ENCODE assay signal across 20 cellular contexts in the genomic region with DNA sequence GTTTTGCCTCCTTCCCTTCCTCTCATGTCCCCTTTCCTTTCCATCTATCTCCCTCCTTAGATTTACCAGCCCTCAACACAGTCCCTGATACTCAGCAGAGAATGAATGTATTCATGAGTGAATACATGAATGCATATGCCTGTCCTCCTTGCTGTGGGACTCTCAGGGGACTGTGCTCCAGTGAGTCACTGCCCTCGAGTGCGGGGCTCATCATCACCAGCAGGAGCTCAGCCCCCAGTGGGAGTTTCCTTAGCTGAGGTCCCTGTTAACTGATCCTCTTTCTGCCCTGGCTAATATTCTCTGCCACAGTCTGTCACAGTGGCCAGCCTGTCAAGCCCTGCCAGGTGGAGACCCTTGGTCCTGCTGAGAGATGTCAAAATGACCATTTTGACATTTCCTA.
"Had no signal": no experiment of that assay in that cellular context is flagged by ENCODE, and none has a peak within 500 bp of the region (broad histone marks: within the 10 kb centered on the region; RNA-seq: fewer than 3 reads in every experiment).

No MANE protein-coding gene starts in this region.

- H3K4me3 ChIP-seq: ascending aorta, colonic mucosa, dorsolateral prefrontal cortex, esophagus muscularis mucosa, lower lobe of right lung, neural progenitor cell, spleen, thoracic aorta, upper lobe of left lung had no signal

- H3K36me3 ChIP-seq: ascending aorta, colonic mucosa, esophagus muscularis mucosa, lower lobe of right lung, neural progenitor cell, spleen, thoracic aorta, upper lobe of left lung, WERI-Rb-1 had no signal

- DNase-seq: activated CD4-positive, alpha-beta T cell treated with anti-CD3 and anti-CD28 coated beads for 1 hour; activated gamma-delta T cell treated with Interleukin-2 at 50 U/mL for 16 hours; activated T-cell treated with anti-CD3 and anti-CD28 coated beads, Interleukin-2, amount 50 U/mL, for 1 hour; colonic mucosa; dorsolateral prefrontal cortex; immature natural killer cell; lower lobe of right lung; naive thymus-derived CD8-positive, alpha-beta T cell; spleen; stimulated activated CD4-positive, alpha-beta T cell treated with anti-CD3 and anti-CD28 coated beads, Interleukin-4, amount 100 ng/mL, for 1 hour; stimulated activated naive CD4-positive, alpha-beta T cell; upper lobe of left lung; WERI-Rb-1 had no signal

- ATAC-seq: activated naive CD4-positive, alpha-beta T cell treated with anti-CD3 and anti-CD28 coated beads, Interleukin-2, amount 50 U/mL, for 72 hours; left lobe of liver; lower lobe of right lung; naive thymus-derived CD8-positive, alpha-beta T cell had no signal

- H3K9me3 Mint-ChIP-seq: neural progenitor cell had no signal

- H3K9me3 ChIP-seq: ascending aorta, colonic mucosa, esophagus muscularis mucosa, lower lobe of right lung, spleen, thoracic aorta, upper lobe of left lung had no signal

- H3K4me1 ChIP-seq: ascending aorta, colonic mucosa, lower lobe of right lung, neural progenitor cell, spleen had no signal

- H3K4me3 Mint-ChIP-seq: immature natural killer cell; naive thymus-derived CD8-positive, alpha-beta T cell; neural progenitor cell had no signal

- H3K36me3 Mint-ChIP-seq: activated naive CD4-positive, alpha-beta T cell treated with anti-CD3 and anti-CD28 coated beads, Interleukin-2, amount 50 U/mL, for 72 hours; immature natural killer cell; naive thymus-derived CD8-positive, alpha-beta T cell; neural progenitor cell had no signal

- H3K4me1 Mint-ChIP-seq: immature natural killer cell; naive thymus-derived CD8-positive, alpha-beta T cell; neural progenitor cell had no signal

- H3K27ac Mint-ChIP-seq: activated naive CD4-positive, alpha-beta T cell treated with anti-CD3 and anti-CD28 coated beads, Interleukin-2, amount 50 U/mL, for 72 hours; immature natural killer cell; naive thymus-derived CD8-positive, alpha-beta T cell; neural progenitor cell; progenitor cell of endocrine pancreas had no signal

- H3K27ac ChIP-seq: ascending aorta, colonic mucosa, esophagus muscularis mucosa, lower lobe of right lung, neural progenitor cell, spleen, thoracic aorta, upper lobe of left lung, WERI-Rb-1 had no signal

- H3K27me3 ChIP-seq: ascending aorta, colonic mucosa, dorsolateral prefrontal cortex, esophagus muscularis mucosa, neural progenitor cell, upper lobe of left lung had no signal
